ENCODE assay signal across 8 cellular contexts in genomic region chr13:20489185-20489820, GRCh38. TPM values are rescaled to one million over a fixed set of nuclear protein-coding genes. Genes with fewer than 3 reads are reported as not detected.
A peak's percentile ranks its signal among the peaks of the same experiment; 100 is the strongest.
DNase-seq lines count a peak whose midpoint lies in the region; ATAC-seq and TF ChIP-seq lines count a peak whose summit lies in the region.

No MANE protein-coding gene starts in this region.

- intact Hi-C loops in ascending aorta (cut with DNase I), result no loop called here

- H3K4me3 Mint-ChIP-seq in stimulated activated naive CD8-positive, alpha-beta T cell treated with anti-CD3 and anti-CD28 coated beads, Interleukin-15, amount 100 ng/mL, for 72 hours, result no peak overlapping the region
- H3K4me3 Mint-ChIP-seq in endodermal cell, result no peak overlapping the region
- no peak overlapping the region for H3K4me3 Mint-ChIP-seq in activated naive CD8-positive, alpha-beta T cell treated with anti-CD3 and anti-CD28 coated beads, Interleukin-2, amount 50 U/mL, for 24 hours

- H3K36me3 Mint-ChIP-seq in endodermal cell (ENCODE audit: low read depth), result no peaks in the 10 kb centered on the region
- H3K36me3 Mint-ChIP-seq in activated naive CD8-positive, alpha-beta T cell treated with anti-CD3 and anti-CD28 coated beads, Interleukin-2, amount 50 U/mL, for 24 hours (ENCODE audit: low read depth), result no peaks in the 10 kb centered on the region

- peaks cover 25% of the 10 kb centered on the region for H3K4me1 Mint-ChIP-seq in stimulated activated naive CD8-positive, alpha-beta T cell treated with anti-CD3 and anti-CD28 coated beads, Interleukin-15, amount 100 ng/mL, for 72 hours
- H3K4me1 Mint-ChIP-seq in endodermal cell, result no peaks in the 10 kb centered on the region
- peaks cover 1% of the 10 kb centered on the region for H3K4me1 Mint-ChIP-seq in activated naive CD8-positive, alpha-beta T cell treated with anti-CD3 and anti-CD28 coated beads, Interleukin-2, amount 50 U/mL, for 24 hours

- H3K9ac ChIP-seq in endodermal cell (ENCODE audit: extremely low read depth, low read length, poor library complexity, severe bottlenecking), result no peak overlapping the region

- H3K27ac ChIP-seq in endodermal cell (ENCODE audit: low read depth, low read length), result no peak overlapping the region
- no peak overlapping the region for H3K27ac ChIP-seq in ascending aorta

- TF ChIP-seq CTCF in endodermal cell (conservative IDR thresholded peaks at IDR 0.05) (no peak), ascending aorta (IDR thresholded peaks at IDR 0.05) (no peak)

- peak; percentile 88 for ATAC-seq in stimulated activated naive CD8-positive, alpha-beta T cell treated with anti-CD3 and anti-CD28 coated beads, Interleukin-15, amount 100 ng/mL, for 72 hours
- no peak for ATAC-seq in stimulated activated naive CD8-positive, alpha-beta T cell treated with anti-CD3 and anti-CD28 coated beads, Interleukin-15, Interleukin-2, amounts not matched to agents 100 U/mL and 50 U/mL, for 24 hours
- ATAC-seq in HG03097 (IDR thresholded peaks at IDR 0.05; ENCODE audit: low FRiP score, unreplicated experiment), result no peak
- ATAC-seq in activated naive CD8-positive, alpha-beta T cell treated with anti-CD3 and anti-CD28 coated beads, Interleukin-2, amount 50 U/mL, for 24 hours, result no peak

- no peak overlapping the region for H3K27ac Mint-ChIP-seq in stimulated activated naive CD8-positive, alpha-beta T cell treated with anti-CD3 and anti-CD28 coated beads, Interleukin-15, amount 100 ng/mL, for 72 hours
- no peak overlapping the region for H3K27ac Mint-ChIP-seq in endodermal cell
- no peak overlapping the region for H3K27ac Mint-ChIP-seq in activated naive CD8-positive, alpha-beta T cell treated with anti-CD3 and anti-CD28 coated beads, Interleukin-2, amount 50 U/mL, for 24 hours

- H3K36me3 ChIP-seq in endodermal cell (ENCODE audit: control insufficient read depth, insufficient read depth, low read length), result no peaks in the 10 kb centered on the region
- peaks cover 11 to 16% of the 10 kb centered on the region in 2 donors for H3K36me3 ChIP-seq in ascending aorta

- H3K9me3 ChIP-seq in endodermal cell (ENCODE audit: control insufficient read depth, low read length), result no peaks in the 10 kb centered on the region
- no peaks in the 10 kb centered on the region for H3K9me3 ChIP-seq in ascending aorta

- WGBS in endodermal cell (ENCODE audit: insufficient coverage in 1 of 2, insufficient read length in 1 of 2), 2 experiments, result 8 to 24% methylated on average over 1 to 4 of the region's 4 CpGs

- no peaks in the 10 kb centered on the region for H3K27me3 Mint-ChIP-seq in stimulated activated naive CD8-positive, alpha-beta T cell treated with anti-CD3 and anti-CD28 coated beads, Interleukin-15, amount 100 ng/mL, for 72 hours
- H3K27me3 Mint-ChIP-seq in endodermal cell (ENCODE audit: insufficient read depth), result no peaks in the 10 kb centered on the region
- H3K27me3 Mint-ChIP-seq in activated naive CD8-positive, alpha-beta T cell treated with anti-CD3 and anti-CD28 coated beads, Interleukin-2, amount 50 U/mL, for 24 hours, result no peaks in the 10 kb centered on the region

- H3K4me1 ChIP-seq in endodermal cell (ENCODE audit: control insufficient read depth, insufficient read depth, low read length) (no peaks in the 10 kb centered on the region), ascending aorta (no peaks in the 10 kb centered on the region)

- DNase-seq in stimulated activated naive CD8-positive, alpha-beta T cell treated with anti-CD3 and anti-CD28 coated beads, Interleukin-15, amount 100 ng/mL, for 72 hours, result peak in 1 of 2 donors; percentile 60
- DNase-seq in stimulated activated naive CD8-positive, alpha-beta T cell treated with anti-CD3 and anti-CD28 coated beads, Interleukin-15, Interleukin-2, amounts not matched to agents 100 U/mL and 50 U/mL, for 24 hours, result no peak
- DNase-seq in NCI-H460 (ENCODE audit: extremely low read depth, low read depth), result peak; percentile 79
- DNase-seq in endodermal cell, result peak; percentile 47
- DNase-seq in ascending aorta (ENCODE audit: low spot score in 2 of 2), result no peak
- no peak for DNase-seq in COLO829 (ENCODE audit: low spot score)
- no peak for DNase-seq in activated naive CD8-positive, alpha-beta T cell treated with anti-CD3 and anti-CD28 coated beads, Interleukin-2, amount 50 U/mL, for 24 hours

- H3K9me3 Mint-ChIP-seq in stimulated activated naive CD8-positive, alpha-beta T cell treated with anti-CD3 and anti-CD28 coated beads, Interleukin-15, amount 100 ng/mL, for 72 hours, result no peaks in the 10 kb centered on the region
- no peaks in the 10 kb centered on the region for H3K9me3 Mint-ChIP-seq in endodermal cell
- no peaks in the 10 kb centered on the region for H3K9me3 Mint-ChIP-seq in activated naive CD8-positive, alpha-beta T cell treated with anti-CD3 and anti-CD28 coated beads, Interleukin-2, amount 50 U/mL, for 24 hours

- H3K27me3 ChIP-seq in endodermal cell (ENCODE audit: control insufficient read depth, insufficient read depth, low read length, poor library complexity, severe bottlenecking) (no peaks in the 10 kb centered on the region), ascending aorta (no peaks in the 10 kb centered on the region)

- H3K4me3 ChIP-seq in endodermal cell (ENCODE audit: low read length) (no peak overlapping the region), ascending aorta (no peak overlapping the region)

RNA-seq across cellular contexts. Expression of gene CRYL1, which starts 36.4 kb away (rescaled TPM):
- 8.7 and 9.1 TPM in 2 replicates for total RNA-seq in NCI-H460 (2014; rRNA removed; shearing (Covaris generic))
- polyA plus RNA-seq in NCI-H460 (2014; cell fraction: nucleus; rRNA removed), result 5.4 and 5.5 TPM in 2 replicates
- total RNA-seq in endodermal cell (1 to 10 TPM; 1.7 to 4.1 TPM), ascending aorta (13.1 TPM)
- 6.6 TPM for polyA plus RNA-seq in endodermal cell (2013, experiment 1 of 2)
- polyA plus RNA-seq in endodermal cell (2013, experiment 2 of 2), result 4.6 TPM

Comparison
In these comparisons a context has a peak if more than half of its experiments do, and no peak if none do; other contexts are left out.
1. DNase-seq: peak in NCI-H460 (single experiment) and endodermal cell (single experiment); none in stimulated activated naive CD8-positive, alpha-beta T cell treated with anti-CD3 and anti-CD28 coated beads, Interleukin-15, Interleukin-2, amounts not matched to agents 100 U/mL and 50 U/mL, for 24 hours (single experiment), ascending aorta (0 of 2), COLO829 (single experiment) and activated naive CD8-positive, alpha-beta T cell treated with anti-CD3 and anti-CD28 coated beads, Interleukin-2, amount 50 U/mL, for 24 hours (single experiment).